In genomic region chr7:87833130-87833529, GRCh38 we compare ENCODE assay signal across 13 cellular contexts.
"Had no signal": no experiment of that assay in that cellular context is flagged by ENCODE, and none has a peak within 500 bp of the region (broad histone marks: within the 10 kb centered on the region; RNA-seq: fewer than 3 reads in every experiment).

No MANE protein-coding gene starts in this region.

- H3K4me3 Mint-ChIP-seq: activated CD4-positive, alpha-beta T cell treated with anti-CD3 and anti-CD28 coated beads for 36 hours; activated CD8-positive, alpha-beta T cell treated with anti-CD3 and anti-CD28 coated beads for 36 hours; activated naive CD8-positive, alpha-beta T cell treated with anti-CD3 and anti-CD28 coated beads, Interleukin-2, amount 50 U/mL, for 24 hours; neural crest cell; stimulated activated naive CD8-positive, alpha-beta T cell treated with anti-CD3 and anti-CD28 coated beads, Interleukin-15, amount 100 ng/mL, for 72 hours had no signal

- H3K9me3 Mint-ChIP-seq: stimulated activated naive CD8-positive, alpha-beta T cell treated with anti-CD3 and anti-CD28 coated beads, Interleukin-15, amount 100 ng/mL, for 72 hours had no signal

- H3K4me1 ChIP-seq: heart right ventricle, testis had no signal

- H3K4me1 Mint-ChIP-seq: activated CD4-positive, alpha-beta T cell treated with anti-CD3 and anti-CD28 coated beads for 36 hours; activated naive CD8-positive, alpha-beta T cell treated with anti-CD3 and anti-CD28 coated beads, Interleukin-2, amount 50 U/mL, for 24 hours; neural crest cell; stimulated activated naive CD8-positive, alpha-beta T cell treated with anti-CD3 and anti-CD28 coated beads, Interleukin-15, amount 100 ng/mL, for 72 hours had no signal

- DNase-seq: activated CD4-positive, alpha-beta T cell treated with anti-CD3 and anti-CD28 coated beads for 36 hours; activated CD8-positive, alpha-beta memory T cell treated with anti-CD3 and anti-CD28 coated beads, Interleukin-2, amount 50 U/mL, for 4 hours; activated CD8-positive, alpha-beta T cell treated with anti-CD3 and anti-CD28 coated beads for 36 hours; activated naive CD4-positive, alpha-beta T cell; activated naive CD8-positive, alpha-beta T cell treated with anti-CD3 and anti-CD28 coated beads, Interleukin-2, amount 50 U/mL, for 24 hours; heart right ventricle; mesendoderm; stimulated activated CD4-positive, alpha-beta T cell treated with anti-CD3 and anti-CD28 coated beads, Interleukin-15, amount 100 ng/mL, for 24 hours; stimulated activated CD4-positive, alpha-beta T cell treated with anti-CD3 and anti-CD28 coated beads, Interleukin-4, amount 100 ng/mL, for 4 hours; stimulated activated naive CD8-positive, alpha-beta T cell treated with anti-CD3 and anti-CD28 coated beads, Interleukin-15, amount 100 ng/mL, for 72 hours; testis; WERI-Rb-1 had no signal

- H3K27ac ChIP-seq: heart right ventricle, testis, WERI-Rb-1 had no signal

- H3K4me3 ChIP-seq: heart right ventricle, testis had no signal

- H3K27me3 Mint-ChIP-seq: activated CD4-positive, alpha-beta T cell treated with anti-CD3 and anti-CD28 coated beads for 36 hours; activated CD8-positive, alpha-beta T cell treated with anti-CD3 and anti-CD28 coated beads for 36 hours; activated naive CD8-positive, alpha-beta T cell treated with anti-CD3 and anti-CD28 coated beads, Interleukin-2, amount 50 U/mL, for 24 hours; stimulated activated naive CD8-positive, alpha-beta T cell treated with anti-CD3 and anti-CD28 coated beads, Interleukin-15, amount 100 ng/mL, for 72 hours had no signal

- H3K27ac Mint-ChIP-seq: activated CD4-positive, alpha-beta T cell treated with anti-CD3 and anti-CD28 coated beads for 36 hours; activated CD8-positive, alpha-beta T cell treated with anti-CD3 and anti-CD28 coated beads for 36 hours; activated naive CD8-positive, alpha-beta T cell treated with anti-CD3 and anti-CD28 coated beads, Interleukin-2, amount 50 U/mL, for 24 hours; stimulated activated naive CD8-positive, alpha-beta T cell treated with anti-CD3 and anti-CD28 coated beads, Interleukin-15, amount 100 ng/mL, for 72 hours had no signal

- ATAC-seq: activated CD4-positive, alpha-beta T cell treated with anti-CD3 and anti-CD28 coated beads for 36 hours; activated CD8-positive, alpha-beta T cell treated with anti-CD3 and anti-CD28 coated beads for 36 hours; activated naive CD8-positive, alpha-beta T cell treated with anti-CD3 and anti-CD28 coated beads, Interleukin-2, amount 50 U/mL, for 24 hours; heart right ventricle; stimulated activated naive CD8-positive, alpha-beta T cell treated with anti-CD3 and anti-CD28 coated beads, Interleukin-15, amount 100 ng/mL, for 72 hours had no signal

- H3K27me3 ChIP-seq: heart right ventricle, testis had no signal

- H3K9me3 ChIP-seq: testis had no signal
